ENCODE assay signal across 9 cellular contexts in genomic region chr2:66576381-66577330, GRCh38.
DNase-seq lines count a peak whose midpoint lies in the region; ATAC-seq, FAIRE-seq and TF ChIP-seq lines count a peak whose summit lies in the region.
"Had no signal": no experiment of that assay in that cellular context is flagged by ENCODE, and none has a peak within 500 bp of the region (broad histone marks: within the 10 kb centered on the region; RNA-seq: fewer than 3 reads in every experiment).

No MANE protein-coding gene starts in this region.

- peak overlapping the region; percentile 40 for H3K4me3 ChIP-seq in HFF-Myc (replicated peaks; ENCODE audit: low read depth, low read length)
- H3K4me3 ChIP-seq in K562 = no peak overlapping the region

- no peaks in the 10 kb centered on the region for H3K9me1 ChIP-seq in K562 (ENCODE audit: control insufficient read depth, insufficient read depth, low read length)

- no TSS peak for BruUV-seq in K562 (replicated peaks; lab: Mats Ljungman, UMichigan)

- H4K20me1 ChIP-seq in K562 (replicated peaks; ENCODE audit: control insufficient read depth, insufficient read depth, low read length) = no peaks in the 10 kb centered on the region

- H3K4me1 Mint-ChIP-seq in stimulated activated effector memory CD8-positive, alpha-beta T cell treated with anti-CD3 and anti-CD28 coated beads, Interleukin-12 subunit alpha, Interleukin-12 subunit beta, amount 100 ng/mL, for 72 hours = no peaks in the 10 kb centered on the region

- no peak overlapping the region for H3K27ac ChIP-seq in K562 (ENCODE audit: extremely low read depth, low read depth, low read length)

- no peak for FAIRE-seq in K562 (lab: Jason Lieb, UNC)

- no peak for TF ChIP-seq EP300 in K562 (IDR thresholded peaks at IDR 0.05; ENCODE audit: low read length)

- intact Hi-C loops in K562 (cut with micrococcal nuclease) = loop anchor here (5.0 to 10.0 kb wide), 5 partner anchors 662 to 1456 kb away; no protein-coding TSS in a partner anchor

- DNase-seq in HFF-Myc (ENCODE audit: extremely low read depth, low read depth) = no peak
- DNase-seq in K562 (ENCODE audit: extremely low read depth in 1 of 4, low spot score in 3 of 4) = no peak
- peak; percentile 68 for DNase-seq in islet precursor cell
- DNase-seq in stimulated activated effector memory CD8-positive, alpha-beta T cell treated with anti-CD3 and anti-CD28 coated beads, Interleukin-12 subunit alpha, Interleukin-12 subunit beta, amount 100 ng/mL, for 72 hours (ENCODE audit: low spot score in 2 of 2) = no peak
- no peak for DNase-seq in stimulated activated CD4-positive, alpha-beta T cell treated with anti-CD3 and anti-CD28 coated beads, Interleukin-4, amount 100 ng/mL, for 24 hours
- no peak for DNase-seq in NCI-H2029 (lab: John Stamatoyannopoulos, UW)
- no peak for DNase-seq in NCI-H187 treated with DMSO at 0.1 percent for 48 hours (lab: John Stamatoyannopoulos, UW)

- no peaks in the 10 kb centered on the region for H3K36me3 Mint-ChIP-seq in stimulated activated effector memory CD8-positive, alpha-beta T cell treated with anti-CD3 and anti-CD28 coated beads, Interleukin-12 subunit alpha, Interleukin-12 subunit beta, amount 100 ng/mL, for 72 hours
- H3K36me3 Mint-ChIP-seq: memory B cell had no signal

- POLR2A ChIA-PET in K562 (lab: Yijun Ruan, JAX) = no interaction called here

- H2AFZ ChIP-seq in K562 (ENCODE audit: low read depth, low read length) = no peak overlapping the region

- CTCF ChIA-PET in K562 (lab: Yijun Ruan, JAX; ENCODE audit: low intra/inter-chr PET ratio) = no interaction called here

- no peak for TF ChIP-seq POLR2A in K562 (conservative IDR thresholded peaks at IDR 0.05)

- H3K9me3 Mint-ChIP-seq in stimulated activated effector memory CD8-positive, alpha-beta T cell treated with anti-CD3 and anti-CD28 coated beads, Interleukin-12 subunit alpha, Interleukin-12 subunit beta, amount 100 ng/mL, for 72 hours = no peaks in the 10 kb centered on the region
- H3K9me3 Mint-ChIP-seq: memory B cell had no signal

- ATAC-seq in K562 (no peak), HG03097 (IDR thresholded peaks at IDR 0.05; ENCODE audit: low FRiP score, unreplicated experiment) (no peak)
- peak; percentile 32 for ATAC-seq in stimulated activated effector memory CD8-positive, alpha-beta T cell treated with anti-CD3 and anti-CD28 coated beads, Interleukin-12 subunit alpha, Interleukin-12 subunit beta, amount 100 ng/mL, for 72 hours

- TF ChIP-seq RAD21 in K562 (CRISPR knock-in tag; conservative IDR thresholded peaks at IDR 0.05 in 1 of 2, IDR thresholded peaks at IDR 0.05 in 1 of 2) = no peak

- no peak overlapping the region for H3K27ac Mint-ChIP-seq in stimulated activated effector memory CD8-positive, alpha-beta T cell treated with anti-CD3 and anti-CD28 coated beads, Interleukin-12 subunit alpha, Interleukin-12 subunit beta, amount 100 ng/mL, for 72 hours
- H3K27ac Mint-ChIP-seq: memory B cell had no signal

- H3K4me2 ChIP-seq in K562 (ENCODE audit: insufficient read depth, low read length) = no peak overlapping the region

- H3K36me3 ChIP-seq in K562 (ENCODE audit: control insufficient read depth, insufficient read depth, low read length) = no peaks in the 10 kb centered on the region

- 31% methylated on average over 30 of the region's 45 CpGs for WGBS in K562 (ENCODE audit: insufficient coverage, low coverage, missing lambda C conversion rate)

- no peaks in the 10 kb centered on the region for H3K79me2 ChIP-seq in K562 (ENCODE audit: control insufficient read depth, insufficient read depth, low read length)

- no peak overlapping the region for H3K9ac ChIP-seq in K562 (ENCODE audit: insufficient read depth in 1 of 2, low read depth in 2 of 2, low read length in 2 of 2)

- no peak for TF ChIP-seq CTCF in HFF-Myc (IDR thresholded peaks at IDR 0.05; ENCODE audit: low read depth, low read length, missing control alignments)
- no peak for TF ChIP-seq CTCF in K562 (IDR thresholded peaks at IDR 0.05 in 2 of 3, conservative IDR thresholded peaks at IDR 0.05 in 1 of 3; ENCODE audit: insufficient read depth in 2 of 3, low read depth in 1 of 3, low read length in 3 of 3)

- H3K4me3 Mint-ChIP-seq in stimulated activated effector memory CD8-positive, alpha-beta T cell treated with anti-CD3 and anti-CD28 coated beads, Interleukin-12 subunit alpha, Interleukin-12 subunit beta, amount 100 ng/mL, for 72 hours = no peak overlapping the region
- H3K4me3 Mint-ChIP-seq: memory B cell had no signal

- peaks cover 31 to 34% of the 10 kb centered on the region in 2 experiments for H3K27me3 ChIP-seq in K562 (ENCODE audit: control insufficient read depth in 2 of 2, insufficient read depth in 2 of 2, low read length in 2 of 2)

- in situ Hi-C loops in K562 (cut with MboI) = loop anchor here (5.0 kb wide), 1 partner anchor 149 kb away; no protein-coding TSS in a partner anchor

- no peaks in the 10 kb centered on the region for H3K9me3 ChIP-seq in K562 (replicated peaks; ENCODE audit: control insufficient read depth, insufficient read depth, low read depth, low read length)

- peaks cover 2 to 27% of the 10 kb centered on the region in 2 experiments; a peak in 4 of 5 replicates for H3K4me1 ChIP-seq in K562 (replicated peaks in 1 of 2; ENCODE audit: control insufficient read depth in 2 of 2, insufficient read depth in 2 of 2, low read length in 2 of 2)

TF ChIP-seq in K562, 482 proteins besides CTCF, POLR2A, EP300 and RAD21:
- TF ChIP-seq CEBPG (CRISPR knock-in tag; IDR thresholded peaks at IDR 0.05) (no peak), CEBPG (tag; conservative IDR thresholded peaks at IDR 0.05 in 1 of 2, IDR thresholded peaks at IDR 0.05 in 1 of 2) (peak in 1 of 2 experiments; percentile 37; a peak in 1 of 4 replicates), ZBTB49 (CRISPR knock-in tag; IDR thresholded peaks at IDR 0.05; ENCODE audit: borderline replicate concordance) (no peak), CEBPB (tag; IDR thresholded peaks at IDR 0.05) (peak; percentile 70), CREB3L1 (IDR thresholded peaks at IDR 0.05; ENCODE audit: borderline replicate concordance, low read depth) (no peak), HNRNPUL1 (IDR thresholded peaks at IDR 0.05; ENCODE audit: low read length) (no peak), E2F4 (CRISPR knock-in tag; IDR thresholded peaks at IDR 0.05; ENCODE audit: low read depth) (no peak), HDAC8 (tag; IDR thresholded peaks at IDR 0.05) (no peak), BRF1 (IDR thresholded peaks at IDR 0.05; ENCODE audit: borderline replicate concordance, extremely low read depth, insufficient read length) (no peak)
